Comparison of ENCODE assay signal across 20 cellular contexts in genomic region chr4:73053076-73053475, GRCh38.
"Had no signal": no experiment of that assay in that cellular context is flagged by ENCODE, and none has a peak within 500 bp of the region (broad histone marks: within the 10 kb centered on the region; RNA-seq: fewer than 3 reads in every experiment).

No MANE protein-coding gene starts in this region.

- H3K4me2 ChIP-seq: neural progenitor cell had no signal

- H3K27ac ChIP-seq: left ventricle myocardium inferior, neural progenitor cell, tibial artery, WERI-Rb-1 had no signal

- ATAC-seq: activated CD8-positive, alpha-beta T cell treated with anti-CD3 and anti-CD28 coated beads, Interleukin-2, amount 10 ng/mL, durations not matched to agents 7 days and 5 days; heart right ventricle; naive thymus-derived CD4-positive, alpha-beta T cell; sciatic nerve; stimulated activated effector memory CD8-positive, alpha-beta T cell treated with anti-CD3 and anti-CD28 coated beads, Interleukin-12 subunit alpha, Interleukin-12 subunit beta, amount 100 ng/mL, for 72 hours; stimulated activated naive CD8-positive, alpha-beta T cell treated with anti-CD3 and anti-CD28 coated beads, Interleukin-15, amount 100 ng/mL, for 72 hours had no signal

- DNase-seq: activated CD4-positive, alpha-beta T cell treated with anti-CD3 and anti-CD28 coated beads for 1 hour; activated CD4-positive, alpha-beta T cell treated with anti-CD3 and anti-CD28 coated beads, Interleukin-2, amount 50 U/mL, for 1 hour; activated CD8-positive, alpha-beta T cell treated with anti-CD3 and anti-CD28 coated beads, Interleukin-2, amount 10 ng/mL, durations not matched to agents 7 days and 5 days; activated gamma-delta T cell; dermis blood vessel endothelial cell; effector CD8-positive, alpha-beta T cell; erythroblast; heart right ventricle; left ventricle myocardium inferior; naive thymus-derived CD4-positive, alpha-beta T cell; posterior cingulate gyrus; small intestine; stimulated activated CD4-positive, alpha-beta T cell treated with anti-CD3 and anti-CD28 coated beads, Interleukin-2, amount 100 ng/mL, for 24 hours; stimulated activated naive CD8-positive, alpha-beta T cell treated with anti-CD3 and anti-CD28 coated beads, Interleukin-15, amount 100 ng/mL, for 72 hours; T-helper 1 cell; tibial artery; WERI-Rb-1 had no signal

- H3K9me3 ChIP-seq: heart right ventricle, left ventricle myocardium inferior, tibial artery had no signal

- H3K4me1 ChIP-seq: left ventricle myocardium inferior, neural progenitor cell, tibial artery had no signal

- H3K9ac ChIP-seq: neural progenitor cell had no signal

- H3K27me3 ChIP-seq: heart right ventricle, neural progenitor cell, tibial artery had no signal

- H2AFZ ChIP-seq: neural progenitor cell had no signal

- H3K4me3 ChIP-seq: heart right ventricle, left ventricle myocardium inferior, neural progenitor cell, tibial artery had no signal
